14 cellular contexts compared by ENCODE assay signal in genomic region chr9:123640792-123641222, GRCh38.
DNase-seq lines count a peak whose midpoint lies in the region; ATAC-seq, FAIRE-seq and TF ChIP-seq lines count a peak whose summit lies in the region.
"Had no signal": no experiment of that assay in that cellular context is flagged by ENCODE, and none has a peak within 500 bp of the region (broad histone marks: within the 10 kb centered on the region; RNA-seq: fewer than 3 reads in every experiment).

No MANE protein-coding gene starts in this region.

- intact Hi-C loops in GM12878 (cut with micrococcal nuclease; ENCODE audit: unreplicated experiment) = no loop called here

- H3K27ac ChIP-seq in OCI-LY1 (ENCODE audit: low read depth, low read length, poor library complexity, severe bottlenecking) (peak overlapping the region; percentile 17), GM12878 (ENCODE audit: control insufficient read depth, insufficient read depth) (no peak overlapping the region), coronary artery (no peak overlapping the region)
- H3K27ac ChIP-seq: esophagus muscularis mucosa had no signal

- H3K9me3 ChIP-seq in OCI-LY1 (ENCODE audit: low read length) (no peaks in the 10 kb centered on the region), GM12878 (replicated peaks; ENCODE audit: control insufficient read depth, insufficient read depth, low read length) (no peaks in the 10 kb centered on the region)
- H3K9me3 ChIP-seq: Caco-2, esophagus muscularis mucosa had no signal

- SMC1A ChIA-PET in GM12878 (lab: Charles Lee; ENCODE audit: uncharacterized antibody, unreplicated experiment) = interaction anchor here (0.8 to 2.8 kb wide), 7 partner anchors 20 to 286 kb away, joined by 3 to 14 read pairs (median 4); no protein-coding TSS in a partner anchor

- no peaks in the 10 kb centered on the region for H3K9me3 Mint-ChIP-seq in activated naive CD4-positive, alpha-beta T cell treated with anti-CD3 and anti-CD28 coated beads, Interleukin-2, amount 10 ng/mL, durations not matched to agents 7 days and 5 days
- H3K9me3 Mint-ChIP-seq in stimulated activated naive CD8-positive, alpha-beta T cell treated with anti-CD3 and anti-CD28 coated beads, Interleukin-15, Interleukin-2, amounts not matched to agents 100 ng/mL and 50 ng/mL, for 24 hours = no peaks in the 10 kb centered on the region
- H3K9me3 Mint-ChIP-seq: T-helper 1 cell treated with Interleukin-12 subunit alpha and Interleukin-12 subunit beta and Interleukin-4 antibody, amounts not matched to agents 30 μg/mL and 1 μg/mL, for 36 hours had no signal

- POLR2A ChIA-PET in GM12878 (lab: Charles Lee) = no interaction called here

- no peaks in the 10 kb centered on the region for H3K36me3 Mint-ChIP-seq in activated naive CD4-positive, alpha-beta T cell treated with anti-CD3 and anti-CD28 coated beads, Interleukin-2, amount 10 ng/mL, durations not matched to agents 7 days and 5 days
- peaks cover 23% of the 10 kb centered on the region for H3K36me3 Mint-ChIP-seq in stimulated activated naive CD8-positive, alpha-beta T cell treated with anti-CD3 and anti-CD28 coated beads, Interleukin-15, Interleukin-2, amounts not matched to agents 100 ng/mL and 50 ng/mL, for 24 hours (ENCODE audit: low read depth)

- no peaks in the 10 kb centered on the region for H3F3A ChIP-seq in OCI-LY1 (ENCODE audit: insufficient read depth, low read length)

- H3K4me2 ChIP-seq in OCI-LY1 (ENCODE audit: low read length) = no peak overlapping the region
- H3K4me2 ChIP-seq in GM12878 (ENCODE audit: control insufficient read depth, insufficient read depth) = no peak overlapping the region

- H3K9me2 ChIP-seq in OCI-LY1 (ENCODE audit: low read depth, low read length) = no peaks in the 10 kb centered on the region

- H3K27ac Mint-ChIP-seq in activated naive CD4-positive, alpha-beta T cell treated with anti-CD3 and anti-CD28 coated beads, Interleukin-2, amount 10 ng/mL, durations not matched to agents 7 days and 5 days = no peak overlapping the region
- H3K27ac Mint-ChIP-seq in stimulated activated naive CD8-positive, alpha-beta T cell treated with anti-CD3 and anti-CD28 coated beads, Interleukin-15, Interleukin-2, amounts not matched to agents 100 ng/mL and 50 ng/mL, for 24 hours = peak overlapping the region; percentile 84
- H3K27ac Mint-ChIP-seq: T-helper 1 cell treated with Interleukin-12 subunit alpha and Interleukin-12 subunit beta and Interleukin-4 antibody, amounts not matched to agents 30 μg/mL and 1 μg/mL, for 36 hours had no signal

- H3K4me3 Mint-ChIP-seq in activated naive CD4-positive, alpha-beta T cell treated with anti-CD3 and anti-CD28 coated beads, Interleukin-2, amount 10 ng/mL, durations not matched to agents 7 days and 5 days = no peak overlapping the region
- peak overlapping the region; percentile 35 for H3K4me3 Mint-ChIP-seq in stimulated activated naive CD8-positive, alpha-beta T cell treated with anti-CD3 and anti-CD28 coated beads, Interleukin-15, Interleukin-2, amounts not matched to agents 100 ng/mL and 50 ng/mL, for 24 hours
- H3K4me3 Mint-ChIP-seq: T-helper 1 cell treated with Interleukin-12 subunit alpha and Interleukin-12 subunit beta and Interleukin-4 antibody, amounts not matched to agents 30 μg/mL and 1 μg/mL, for 36 hours had no signal

- RAD21 ChIA-PET in GM12878 (lab: Charles Lee; ENCODE audit: unreplicated experiment) = interaction anchor here (0.7 to 4.1 kb wide), 3 partner anchors 27 to 400 kb away, joined by 3 to 22 read pairs (median 4); no protein-coding TSS in a partner anchor

- TF ChIP-seq RAD21 in GM12878 (IDR thresholded peaks at IDR 0.05; ENCODE audit: insufficient read depth, low read depth, low read length) = no peak

- CTCF ChIA-PET in activated naive CD4-positive, alpha-beta T cell treated with anti-CD3 and anti-CD28 coated beads, Interleukin-2, amount 10 ng/mL, durations not matched to agents 7 days and 5 days (lab: Charles Lee) = no interaction called here
- CTCF ChIA-PET in GM12878 (lab: Yijun Ruan, JAX) = interaction anchor here (1.0 kb wide), 1 partner anchor 21 kb away, joined by 3 read pairs; no protein-coding TSS in a partner anchor

- H3K27me3 ChIP-seq in OCI-LY1 (ENCODE audit: insufficient read depth, low read length) (no peaks in the 10 kb centered on the region), GM12878 (replicated peaks in 1 of 2; ENCODE audit: control insufficient read depth in 2 of 2, insufficient read depth in 2 of 2, low read length in 1 of 2) (no peaks in the 10 kb centered on the region)
- H3K27me3 ChIP-seq: esophagus muscularis mucosa had no signal

- H3K9ac ChIP-seq in OCI-LY1 (ENCODE audit: low read length) (no peak overlapping the region), GM12878 (ENCODE audit: control insufficient read depth, insufficient read depth, low read length) (no peak overlapping the region)

- FAIRE-seq in GM12878 (lab: Jason Lieb, UNC) = peak; percentile 38
- FAIRE-seq: GM12891 had no signal

- peaks cover 46% of the 10 kb centered on the region for H3K4me1 Mint-ChIP-seq in activated naive CD4-positive, alpha-beta T cell treated with anti-CD3 and anti-CD28 coated beads, Interleukin-2, amount 10 ng/mL, durations not matched to agents 7 days and 5 days
- peaks cover 54% of the 10 kb centered on the region for H3K4me1 Mint-ChIP-seq in stimulated activated naive CD8-positive, alpha-beta T cell treated with anti-CD3 and anti-CD28 coated beads, Interleukin-15, Interleukin-2, amounts not matched to agents 100 ng/mL and 50 ng/mL, for 24 hours (ENCODE audit: low read depth)

- H4K20me1 ChIP-seq in OCI-LY1 (ENCODE audit: insufficient read depth, low read length) (no peaks in the 10 kb centered on the region), GM12878 (ENCODE audit: control insufficient read depth, insufficient read depth) (no peaks in the 10 kb centered on the region)

- H3K36me3 ChIP-seq in OCI-LY1 (ENCODE audit: insufficient read depth, low read length) (no peaks in the 10 kb centered on the region), GM12878 (ENCODE audit: control insufficient read depth in 2 of 2, insufficient read depth in 2 of 2, low read length in 1 of 2) (no peaks in the 10 kb centered on the region; a peak in 2 of 4 replicates)
- H3K36me3 ChIP-seq: esophagus muscularis mucosa had no signal

- peak; percentile 67 for ATAC-seq in GM12878
- ATAC-seq: Right ventricle myocardium inferior had no signal

- TF ChIP-seq POLR2A in GM12878 (IDR thresholded peaks at IDR 0.05; ENCODE audit: low read depth, low read length) = no peak

- H3K4me3 ChIP-seq in OCI-LY1 (ENCODE audit: low read depth, low read length, poor library complexity, severe bottlenecking) (no peak overlapping the region), GM12878 (no peak overlapping the region), coronary artery (no peak overlapping the region)
- H3K4me3 ChIP-seq: esophagus muscularis mucosa had no signal

- no TSS peak for BruUV-seq in GM12878 (replicated peaks; lab: Mats Ljungman, UMichigan)

- peaks cover 11% of the 10 kb centered on the region for H3K27me3 Mint-ChIP-seq in activated naive CD4-positive, alpha-beta T cell treated with anti-CD3 and anti-CD28 coated beads, Interleukin-2, amount 10 ng/mL, durations not matched to agents 7 days and 5 days
- no peaks in the 10 kb centered on the region for H3K27me3 Mint-ChIP-seq in stimulated activated naive CD8-positive, alpha-beta T cell treated with anti-CD3 and anti-CD28 coated beads, Interleukin-15, Interleukin-2, amounts not matched to agents 100 ng/mL and 50 ng/mL, for 24 hours

- TF ChIP-seq CTCF in OCI-LY1 (IDR thresholded peaks at IDR 0.05; ENCODE audit: low read length) (no peak), GM12878 (IDR thresholded peaks at IDR 0.05 in 2 of 3, conservative IDR thresholded peaks at IDR 0.05 in 1 of 3; ENCODE audit: control insufficient read depth in 2 of 3, extremely low read depth in 1 of 3, insufficient read depth in 1 of 3, low read depth in 3 of 3, low read length in 3 of 3) (no peak), coronary artery (IDR thresholded peaks at IDR 0.05) (no peak)

- peak; percentile 49 to 79; a peak in 3 of 4 replicates for TF ChIP-seq EP300 in GM12878 (IDR thresholded peaks at IDR 0.05; ENCODE audit: borderline replicate concordance in 1 of 2, control insufficient read depth in 1 of 2, low read depth in 2 of 2, low read length in 2 of 2)

- H3K4me1 ChIP-seq in OCI-LY1 (ENCODE audit: insufficient read depth, low read length, severe bottlenecking) (peaks cover 46% of the 10 kb centered on the region), GM12878 (ENCODE audit: control insufficient read depth, insufficient read depth, low read length) (peaks cover 7% of the 10 kb centered on the region)

- WGBS in GM12878 (ENCODE audit: insufficient coverage, insufficient replicate concordance, low lambda C conversion rate, missing lambda C conversion rate) = 96% methylated on average over 4 of the region's 4 CpGs

- H2AFZ ChIP-seq in OCI-LY1 (ENCODE audit: low read length) = no peak overlapping the region
- no peak overlapping the region for H2AFZ ChIP-seq in GM12878 (ENCODE audit: control insufficient read depth, low read depth, low read length)

- H3K79me2 ChIP-seq in OCI-LY1 (ENCODE audit: insufficient read depth, low read length) (no peaks in the 10 kb centered on the region), GM12878 (ENCODE audit: control insufficient read depth, insufficient read depth, low read length) (no peaks in the 10 kb centered on the region)

- DNase-seq in activated naive CD4-positive, alpha-beta T cell treated with anti-CD3 and anti-CD28 coated beads, Interleukin-2, amount 10 ng/mL, durations not matched to agents 7 days and 5 days = peak; percentile 48
- DNase-seq in activated naive CD4-positive, alpha-beta T cell (lab: John Stamatoyannopoulos, UW) = no peak
- DNase-seq in GM12878 (ENCODE audit: low read depth, low spot score) (peak; percentile 57), coronary artery (ENCODE audit: low spot score) (no peak), OCI-M2 (lab: John Stamatoyannopoulos, UW; ENCODE audit: unreplicated experiment) (no peak)
- DNase-seq: Caco-2, GOT3, KBM-7 had no signal

- in situ Hi-C loops in GM12878 (cut with MboI) = no loop called here

TF ChIP-seq in GM12878, 131 proteins besides CTCF, POLR2A, EP300 and RAD21 (continues in another document):
- TF ChIP-seq ZSCAN29 (IDR thresholded peaks at IDR 0.05) = no peak
- TF ChIP-seq, protein P1, sequence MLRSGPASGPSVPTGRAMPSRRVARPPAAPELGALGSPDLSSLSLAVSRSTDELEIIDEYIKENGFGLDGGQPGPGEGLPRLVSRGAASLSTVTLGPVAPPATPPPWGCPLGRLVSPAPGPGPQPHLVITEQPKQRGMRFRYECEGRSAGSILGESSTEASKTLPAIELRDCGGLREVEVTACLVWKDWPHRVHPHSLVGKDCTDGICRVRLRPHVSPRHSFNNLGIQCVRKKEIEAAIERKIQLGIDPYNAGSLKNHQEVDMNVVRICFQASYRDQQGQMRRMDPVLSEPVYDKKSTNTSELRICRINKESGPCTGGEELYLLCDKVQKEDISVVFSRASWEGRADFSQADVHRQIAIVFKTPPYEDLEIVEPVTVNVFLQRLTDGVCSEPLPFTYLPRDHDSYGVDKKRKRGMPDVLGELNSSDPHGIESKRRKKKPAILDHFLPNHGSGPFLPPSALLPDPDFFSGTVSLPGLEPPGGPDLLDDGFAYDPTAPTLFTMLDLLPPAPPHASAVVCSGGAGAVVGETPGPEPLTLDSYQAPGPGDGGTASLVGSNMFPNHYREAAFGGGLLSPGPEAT (IDR thresholded peaks at IDR 0.05; ENCODE audit: low read depth) = peak; percentile 56; the same call in 1 of the 2 replicates
- peak; percentile 41; the same call in 1 of the 2 replicates for TF ChIP-seq NFIC (IDR thresholded peaks at IDR 0.05; ENCODE audit: low read depth, low read length)

Comparison
In these comparisons a context has a peak if more than half of its experiments do, and no peak if none do; other contexts are left out.
1. DNase-seq: peak in activated naive CD4-positive, alpha-beta T cell treated with anti-CD3 and anti-CD28 coated beads, Interleukin-2, amount 10 ng/mL, durations not matched to agents 7 days and 5 days (single experiment) and GM12878 (single experiment); none in activated naive CD4-positive, alpha-beta T cell (0 of 4), coronary artery (single experiment) and OCI-M2 (single experiment).